20 cellular contexts compared by ENCODE assay signal in the genomic region with DNA sequence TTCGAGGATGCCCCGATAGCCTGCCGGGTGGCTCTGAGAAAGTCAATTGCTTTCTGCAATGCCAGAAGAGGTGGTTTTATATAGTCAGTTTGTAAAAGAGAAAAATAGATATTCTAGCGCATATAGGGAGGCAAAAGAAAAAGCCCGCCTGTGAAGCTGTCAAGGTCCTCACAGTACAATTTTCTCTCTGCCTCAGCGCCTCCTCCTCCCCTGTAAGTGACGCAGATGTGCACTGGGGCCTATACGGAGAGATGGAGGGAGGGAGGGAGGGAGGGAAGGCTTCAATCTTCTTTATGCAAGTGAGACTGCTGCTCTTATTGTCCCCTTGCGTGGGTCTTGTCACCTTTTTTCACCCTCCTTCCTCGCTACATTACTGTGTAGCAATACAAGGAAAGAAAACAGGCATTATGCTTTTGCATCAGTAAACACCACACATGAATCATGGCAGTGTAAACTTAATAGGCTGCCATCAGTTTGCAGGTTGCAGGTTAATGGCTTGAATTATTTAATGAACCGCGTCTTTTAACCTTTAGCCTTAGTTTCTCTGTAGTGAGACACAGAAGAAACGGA. TPM values are rescaled to one million over a fixed set of nuclear protein-coding genes. Genes with fewer than 3 reads are reported as not detected.
A peak's percentile ranks its signal among the peaks of the same experiment; 100 is the strongest.
DNase-seq lines count a peak whose midpoint lies in the region; ATAC-seq and TF ChIP-seq lines count a peak whose summit lies in the region.
"Had no signal": no experiment of that assay in that cellular context is flagged by ENCODE, and none has a peak within 500 bp of the region (broad histone marks: within the 10 kb centered on the region; RNA-seq: fewer than 3 reads in every experiment).

A gene with protein sequence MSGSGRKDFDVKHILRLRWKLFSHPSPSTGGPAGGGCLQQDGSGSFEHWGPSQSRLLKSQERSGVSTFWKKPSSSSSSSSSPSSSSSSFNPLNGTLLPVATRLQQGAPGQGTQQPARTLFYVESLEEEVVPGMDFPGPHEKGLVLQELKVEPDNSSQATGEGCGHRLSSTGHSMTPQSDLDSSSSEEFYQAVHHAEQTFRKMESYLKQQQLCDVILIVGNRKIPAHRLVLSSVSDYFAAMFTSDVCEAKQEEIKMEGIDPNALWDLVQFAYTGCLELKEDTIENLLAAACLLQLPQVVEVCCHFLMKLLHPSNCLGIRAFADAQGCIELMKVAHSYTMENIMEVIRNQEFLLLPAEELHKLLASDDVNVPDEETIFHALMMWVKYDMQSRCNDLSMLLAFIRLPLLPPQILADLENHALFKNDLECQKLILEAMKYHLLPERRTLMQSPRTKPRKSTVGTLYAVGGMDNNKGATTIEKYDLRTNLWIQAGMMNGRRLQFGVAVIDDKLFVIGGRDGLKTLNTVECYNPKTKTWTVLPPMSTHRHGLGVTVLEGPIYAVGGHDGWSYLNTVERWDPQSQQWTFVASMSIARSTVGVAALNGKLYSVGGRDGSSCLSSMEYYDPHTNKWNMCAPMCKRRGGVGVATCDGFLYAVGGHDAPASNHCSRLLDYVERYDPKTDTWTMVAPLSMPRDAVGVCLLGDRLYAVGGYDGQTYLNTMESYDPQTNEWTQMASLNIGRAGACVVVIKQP (minus strand): TSS at position 177 of the 570 bp plus-strand sequence. CDS start 753 bp downstream, outside the sequence.

- no peaks in the 10 kb centered on the region for H3K36me3 Mint-ChIP-seq in neural progenitor cell

- no peaks in the 10 kb centered on the region for H3F3A ChIP-seq in neural progenitor cell (ENCODE audit: low read depth)

- TF ChIP-seq CTCF in WERI-Rb-1 (IDR thresholded peaks at IDR 0.05; ENCODE audit: low read depth, low read length) (no peak), hepatocyte (IDR thresholded peaks at IDR 0.05; ENCODE audit: poor library complexity) (no peak), neural progenitor cell (IDR thresholded peaks at IDR 0.05) (no peak), GM10266 (IDR thresholded peaks at IDR 0.05; ENCODE audit: control insufficient read depth, insufficient read depth, low read depth, missing control alignments) (no peak)

- H3K79me2 ChIP-seq in hepatocyte, result no peaks in the 10 kb centered on the region
- H3K79me2 ChIP-seq in neural progenitor cell (ENCODE audit: low read depth), result no peaks in the 10 kb centered on the region

- H3K4me3 ChIP-seq in HUES6 (ENCODE audit: low read depth, low read length) (peak within 1 kb of the TSS; percentile 66), WERI-Rb-1 (ENCODE audit: low read depth, low read length) (peak within 1 kb of the TSS; percentile 33), hepatocyte (no peak within 1 kb of the TSS), neural progenitor cell (peak within 1 kb of the TSS; percentile 65)
- H3K4me3 ChIP-seq: BLaER1 treated with 17β-estradiol and CSF1 and Interleukin-3, amounts not matched to agents 10 nM and 100 nM; SJSA1; transverse colon had no signal

- H3K9me3 ChIP-seq in HUES6 (ENCODE audit: control insufficient read depth, insufficient read depth, low read depth, low read length) (no peaks in the 10 kb centered on the region), WERI-Rb-1 (ENCODE audit: severe bottlenecking) (no peaks in the 10 kb centered on the region), hepatocyte (ENCODE audit: low read depth) (no peaks in the 10 kb centered on the region), neural progenitor cell (ENCODE audit: low read depth) (no peaks in the 10 kb centered on the region)
- H3K9me3 ChIP-seq: SJSA1, transverse colon had no signal

- no peak within 1 kb of the TSS for H3K27ac Mint-ChIP-seq in neural progenitor cell
- H3K27ac Mint-ChIP-seq: activated CD8-positive, alpha-beta T cell treated with anti-CD3 and anti-CD28 coated beads for 36 hours had no signal

- H3K4me2 ChIP-seq in hepatocyte, result peak within 1 kb of the TSS; percentile 84
- peak within 1 kb of the TSS; percentile 100 for H3K4me2 ChIP-seq in neural progenitor cell
- H3K4me2 ChIP-seq: BLaER1 treated with 17β-estradiol and CSF1 and Interleukin-3, amounts not matched to agents 10 nM and 100 nM had no signal

- no peaks in the 10 kb centered on the region for H3K4me1 ChIP-seq in HUES6 (ENCODE audit: control insufficient read depth, insufficient read depth, low read length)
- no peaks in the 10 kb centered on the region for H3K4me1 ChIP-seq in hepatocyte (ENCODE audit: insufficient read depth)
- H3K4me1 ChIP-seq in neural progenitor cell, result peaks cover 4% of the 10 kb centered on the region
- H3K4me1 ChIP-seq: BLaER1 treated with 17β-estradiol and CSF1 and Interleukin-3, amounts not matched to agents 10 nM and 100 nM; SJSA1; transverse colon had no signal

- ATAC-seq in HG02970 (IDR thresholded peaks at IDR 0.05; ENCODE audit: low FRiP score, unreplicated experiment), result no peak
- no peak for ATAC-seq in GM21825 (IDR thresholded peaks at IDR 0.05; ENCODE audit: unreplicated experiment)
- no peak for ATAC-seq in GM18873 (IDR thresholded peaks at IDR 0.05; ENCODE audit: low FRiP score, unreplicated experiment)
- ATAC-seq: activated CD8-positive, alpha-beta T cell treated with anti-CD3 and anti-CD28 coated beads for 36 hours; HCT116; right cardiac atrium had no signal

- H3K27ac ChIP-seq in HUES6 (ENCODE audit: low read depth, low read length) (no peak within 1 kb of the TSS), WERI-Rb-1 (no peak within 1 kb of the TSS), hepatocyte (no peak within 1 kb of the TSS), neural progenitor cell (no peak within 1 kb of the TSS)
- H3K27ac ChIP-seq: BLaER1 treated with 17β-estradiol and CSF1 and Interleukin-3, amounts not matched to agents 10 nM and 100 nM; HL-60; SJSA1; transverse colon had no signal

- no peaks in the 10 kb centered on the region for H3K9me2 ChIP-seq in hepatocyte (replicated peaks; ENCODE audit: insufficient read depth)

- H3K4me3 Mint-ChIP-seq in neural progenitor cell, result peak within 1 kb of the TSS; percentile 88
- H3K4me3 Mint-ChIP-seq: activated CD8-positive, alpha-beta T cell treated with anti-CD3 and anti-CD28 coated beads for 36 hours had no signal

- H3K27me3 Mint-ChIP-seq in neural progenitor cell (ENCODE audit: insufficient read depth, low read depth), result peaks cover 16% of the 10 kb centered on the region

- H2AFZ ChIP-seq in hepatocyte (peak within 1 kb of the TSS; percentile 27), neural progenitor cell (replicated peaks) (peak within 1 kb of the TSS; percentile 98)

- H3K9ac ChIP-seq in HUES6 (ENCODE audit: low read length), result no peak within 1 kb of the TSS
- H3K9ac ChIP-seq in neural progenitor cell, result no peak within 1 kb of the TSS
- H3K9ac ChIP-seq: BLaER1 treated with 17β-estradiol and CSF1 and Interleukin-3, amounts not matched to agents 10 nM and 100 nM had no signal

- DNase-seq in WERI-Rb-1, result no peak
- no peak for DNase-seq in hepatocyte (ENCODE audit: low spot score)
- peak; percentile 28 for DNase-seq in neural progenitor cell (ENCODE audit: low spot score)
- no peak for DNase-seq in GM10266 (ENCODE audit: extremely low spot score)
- DNase-seq: activated CD8-positive, alpha-beta T cell treated with anti-CD3 and anti-CD28 coated beads for 36 hours; amniotic stem cell; dermis blood vessel endothelial cell; NCI-H2081; transverse colon had no signal

- peaks cover 38% of the 10 kb centered on the region for H3K27me3 ChIP-seq in HUES6 (ENCODE audit: control insufficient read depth, insufficient read depth, low read length)
- no peaks in the 10 kb centered on the region for H3K27me3 ChIP-seq in WERI-Rb-1 (ENCODE audit: insufficient read depth, low read depth, severe bottlenecking)
- H3K27me3 ChIP-seq in hepatocyte, result peaks cover 31% of the 10 kb centered on the region
- peaks cover 76% of the 10 kb centered on the region for H3K27me3 ChIP-seq in neural progenitor cell
- H3K27me3 ChIP-seq: BLaER1 treated with 17β-estradiol and CSF1 and Interleukin-3, amounts not matched to agents 10 nM and 100 nM; SJSA1 had no signal

- peaks cover 2% of the 10 kb centered on the region for H3K4me1 Mint-ChIP-seq in neural progenitor cell

- H4K20me1 ChIP-seq in hepatocyte (ENCODE audit: insufficient read depth, poor library complexity, severe bottlenecking) (no peaks in the 10 kb centered on the region), neural progenitor cell (ENCODE audit: low read depth) (no peaks in the 10 kb centered on the region)
- H4K20me1 ChIP-seq: BLaER1 treated with 17β-estradiol and CSF1 and Interleukin-3, amounts not matched to agents 10 nM and 100 nM had no signal

- no peaks in the 10 kb centered on the region for H3K9me3 Mint-ChIP-seq in neural progenitor cell

- WGBS in hepatocyte (ENCODE audit: low lambda C conversion rate, missing lambda C conversion rate), result 58% methylated on average over 13 of the region's 13 CpGs

- H3K36me3 ChIP-seq in HUES6 (ENCODE audit: control insufficient read depth, insufficient read depth, low read length) (no peaks in the 10 kb centered on the region), WERI-Rb-1 (no peaks in the 10 kb centered on the region), hepatocyte (replicated peaks; ENCODE audit: insufficient read depth, low read depth) (no peaks in the 10 kb centered on the region), neural progenitor cell (no peaks in the 10 kb centered on the region)
- H3K36me3 ChIP-seq: BLaER1 treated with 17β-estradiol and CSF1 and Interleukin-3, amounts not matched to agents 10 nM and 100 nM; SJSA1; transverse colon had no signal

RNA-seq across cellular contexts. Expression of the gene that starts here (rescaled TPM):
- 0.96 and 1.2 TPM in 2 replicates for total RNA-seq in hepatocyte
- 0.57 and 1.2 TPM in 2 replicates for polyA plus RNA-seq in hepatocyte
- not detected in 2 replicates for total RNA-seq in neural progenitor cell (ENCODE audit: low replicate concordance)
- total RNA-seq: activated CD8-positive, alpha-beta T cell treated with anti-CD3 and anti-CD28 coated beads for 36 hours; dermis blood vessel endothelial cell; kidney; LHCN-M2; right cardiac atrium; SJSA1 had no signal
- polyA plus RNA-seq: right cardiac atrium had no signal

Comparison
In these comparisons a context has a peak if more than half of its experiments do, and no peak if none do; other contexts are left out.
1. Peak in DNase-seq, H3K4me3 ChIP-seq and H3K4me2 ChIP-seq in neural progenitor cell; RNA of the gene not detected or under 1 TPM.